1 cellular context compared by ENCODE assay signal in the genomic region with DNA sequence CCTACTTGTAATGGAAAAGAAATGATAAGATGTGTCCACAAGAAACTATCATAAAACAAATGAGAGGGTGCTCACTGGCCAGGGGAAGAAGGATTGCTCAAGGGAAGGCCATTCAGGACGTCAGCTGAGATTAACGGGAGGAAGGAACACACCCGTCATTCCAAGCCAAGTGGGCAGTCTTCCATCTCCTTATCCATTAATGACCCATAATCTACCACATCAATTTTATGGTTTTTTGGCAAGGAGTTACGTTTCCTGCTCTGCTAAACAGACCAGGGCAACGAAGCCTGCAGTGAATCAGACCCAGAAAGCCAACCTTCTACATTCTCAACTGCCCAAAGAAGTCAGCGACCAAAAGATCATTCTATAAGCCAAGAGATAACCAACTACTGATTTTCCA.
TF ChIP-seq lines count a peak whose summit lies in the region.

No MANE protein-coding gene starts in this region.

TF ChIP-seq in SK-N-SH, 30 proteins besides CTCF, POLR2A, EP300 and RAD21 (continued from another document):
- TF ChIP-seq, protein P1, sequence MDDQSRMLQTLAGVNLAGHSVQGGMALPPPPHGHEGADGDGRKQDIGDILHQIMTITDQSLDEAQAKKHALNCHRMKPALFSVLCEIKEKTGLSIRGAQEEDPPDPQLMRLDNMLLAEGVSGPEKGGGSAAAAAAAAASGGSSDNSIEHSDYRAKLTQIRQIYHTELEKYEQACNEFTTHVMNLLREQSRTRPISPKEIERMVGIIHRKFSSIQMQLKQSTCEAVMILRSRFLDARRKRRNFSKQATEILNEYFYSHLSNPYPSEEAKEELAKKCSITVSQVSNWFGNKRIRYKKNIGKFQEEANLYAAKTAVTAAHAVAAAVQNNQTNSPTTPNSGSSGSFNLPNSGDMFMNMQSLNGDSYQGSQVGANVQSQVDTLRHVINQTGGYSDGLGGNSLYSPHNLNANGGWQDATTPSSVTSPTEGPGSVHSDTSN (IDR thresholded peaks at IDR 0.05) = peak; percentile 94
- TF ChIP-seq NFIC (IDR thresholded peaks at IDR 0.05; ENCODE audit: borderline replicate concordance) = peak; percentile 99
- peak; percentile 75 for TF ChIP-seq POLR2AphosphoS5 (IDR thresholded peaks at IDR 0.05; ENCODE audit: low read depth, low read length)
- no peak for TF ChIP-seq MXI1 (IDR thresholded peaks at IDR 0.05; ENCODE audit: low read depth, low read length)
